8 cellular contexts compared by ENCODE assay signal in the genomic region with DNA sequence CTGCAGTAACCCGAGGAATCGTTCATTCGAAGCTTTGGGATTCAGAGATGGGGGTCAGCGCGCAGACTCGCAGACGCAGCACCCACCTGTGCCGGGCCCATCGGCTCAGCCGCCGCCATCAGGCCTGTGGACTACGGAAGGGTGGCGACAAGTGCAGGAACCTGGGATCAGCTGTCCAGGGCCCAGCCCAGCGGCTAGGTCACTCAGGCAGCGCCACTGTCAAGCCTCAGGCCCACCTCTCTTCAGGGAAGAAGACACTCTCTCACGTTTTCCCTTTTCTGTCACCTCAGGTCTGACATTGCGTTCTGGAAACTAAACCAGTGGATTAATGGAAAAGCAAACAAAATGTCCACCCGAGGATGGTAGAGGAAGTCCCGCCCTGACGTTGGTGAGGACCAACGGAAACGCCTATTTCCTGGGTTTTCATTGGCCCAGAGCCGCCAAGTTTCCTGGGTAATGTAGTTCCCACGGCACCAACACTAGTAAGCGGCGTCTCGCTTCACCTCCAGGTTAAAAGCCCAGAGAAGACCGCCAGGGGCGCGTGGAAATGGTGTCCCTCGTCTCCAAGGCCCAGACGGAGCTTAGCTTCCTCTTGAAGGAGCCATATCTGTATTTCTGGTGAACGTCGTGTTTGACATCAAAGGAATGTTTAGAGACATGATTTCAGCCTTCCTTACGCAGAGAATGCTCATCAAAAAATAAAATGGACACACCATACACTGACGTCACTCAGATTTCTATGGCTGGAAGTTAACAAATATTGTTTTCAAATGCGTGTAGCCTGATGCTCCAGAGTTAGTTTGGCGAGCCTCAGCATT. TPM values are rescaled to one million over a fixed set of nuclear protein-coding genes. Genes with fewer than 3 reads are reported as not detected.
DNase-seq lines count a peak whose midpoint lies in the region; TF ChIP-seq lines count a peak whose summit lies in the region.

A gene (minus strand): TSS at position 376 of the 818 bp plus-strand sequence. CDS start 257 bp downstream, at position 119.

- H3K4me1 ChIP-seq in esophagus (ENCODE audit: control insufficient read depth in 2 of 2, insufficient read depth in 2 of 2, low read length in 1 of 2): no peaks in the 10 kb centered on the region
- H3K4me1 ChIP-seq in mucosa of rectum (ENCODE audit: control insufficient read depth in 2 of 2, insufficient read depth in 2 of 2, low read length in 2 of 2): peaks cover 0 to 5% of the 10 kb centered on the region in 2 donors

- TF ChIP-seq CTCF in GM20000 (IDR thresholded peaks at IDR 0.05; ENCODE audit: extremely low read depth, missing control alignments): peak; percentile 29

- H3K27ac ChIP-seq in esophagus (ENCODE audit: low read depth in 2 of 2, low read length in 1 of 2) (peak within 1 kb of the TSS; percentile 52 to 83), mucosa of rectum (ENCODE audit: low read depth in 2 of 2, low read length in 2 of 2) (peak within 1 kb of the TSS; percentile 58 to 71)

- in situ Hi-C loops in Caki2 (cut with HindIII; ENCODE audit: low pct_unique_long_range_greater_than_20kb, low sequenced_read_pairs): no loop called here

- H3K9me3 ChIP-seq in esophagus (ENCODE audit: control insufficient read depth in 2 of 2, insufficient read depth in 1 of 2, low read depth in 1 of 2, low read length in 1 of 2) (peaks cover 18 to 44% of the 10 kb centered on the region in 2 donors), mucosa of rectum (ENCODE audit: control insufficient read depth in 2 of 2, low read length in 2 of 2) (peaks cover 47 to 48% of the 10 kb centered on the region in 2 donors)

- WGBS in esophagus, 2 donors: 7 to 10% methylated on average over 38 of the region's 38 CpGs

- H3K9ac ChIP-seq in mucosa of rectum (ENCODE audit: low read depth in 1 of 2, low read length in 2 of 2): peak within 1 kb of the TSS; percentile 44 to 76

- DNase-seq in Caki2 (ENCODE audit: low read depth) (peak; percentile 90), GM20000 (ENCODE audit: low spot score) (peak; percentile 92), HT1080 (ENCODE audit: low read depth) (peak; percentile 93), NOMO-1 treated with dmso at 0.1 percent for 144 hours (lab: John Stamatoyannopoulos, UW; ENCODE audit: unreplicated experiment) (peak; percentile 94)
- DNase-seq in activated T-cell treated with anti-CD3 and anti-CD28 coated beads, Interleukin-2, amount 50 U/mL, for 1 hour: peak; percentile 83
- peak; percentile 72 to 79 for DNase-seq in stimulated activated CD8-positive, alpha-beta memory T cell treated with anti-CD3 and anti-CD28 coated beads, Interleukin-4, amount 100 ng/mL, for 4 hours (ENCODE audit: low read depth in 2 of 2, low spot score in 1 of 2)

- peaks cover 0 to 2% of the 10 kb centered on the region in 2 donors for H3K27me3 ChIP-seq in esophagus (ENCODE audit: control insufficient read depth in 1 of 2, insufficient read depth in 2 of 2, low read length in 2 of 2)
- H3K27me3 ChIP-seq in mucosa of rectum (ENCODE audit: control insufficient read depth in 2 of 2, insufficient read depth in 2 of 2, low read length in 2 of 2): no peaks in the 10 kb centered on the region

- H3K36me3 ChIP-seq in esophagus (ENCODE audit: control insufficient read depth in 2 of 2, insufficient read depth in 2 of 2, low read length in 1 of 2) (peaks cover 22 to 25% of the 10 kb centered on the region in 2 donors), mucosa of rectum (ENCODE audit: control insufficient read depth in 2 of 2, insufficient read depth in 2 of 2, low read length in 2 of 2) (peaks cover 12 to 33% of the 10 kb centered on the region in 2 donors)

- peak within 1 kb of the TSS; percentile 66 to 89 for H3K4me3 ChIP-seq in esophagus (ENCODE audit: low read depth in 1 of 2, low read length in 2 of 2)
- H3K4me3 ChIP-seq in mucosa of rectum (ENCODE audit: low read length in 2 of 2): peak within 1 kb of the TSS; percentile 90 to 97

RNA-seq across cellular contexts. Expression of the gene that starts here (rescaled TPM):
- 13.1 and 14.0 TPM in 2 replicates for total RNA-seq in Caki2 (2014; rRNA removed; shearing (Covaris generic); ENCODE audit: low replicate concordance)
- 11.3 and 18.0 TPM in 2 replicates for total RNA-seq in HT1080 (2014; rRNA removed; shearing (Covaris generic))
- 6.7 and 8.8 TPM in 2 replicates for polyA plus RNA-seq in HT1080 (2015; cell fraction: cytosol; rRNA removed)
- polyA plus RNA-seq in HT1080 (2015; cell fraction: nucleus; rRNA removed): 7.8 and 8.9 TPM in 2 replicates
- polyA plus RNA-seq in esophagus: 1 to 10 TPM in 1 of 2 donors, under 1 TPM in 1; 0.96 to 1.6 TPM

Comparison
In these comparisons a context has a peak if more than half of its experiments do, and no peak if none do; other contexts are left out.
1. Peak in every context shown above with its lines: DNase-seq, H3K4me3 ChIP-seq and H3K27ac ChIP-seq.